In the genomic region with DNA sequence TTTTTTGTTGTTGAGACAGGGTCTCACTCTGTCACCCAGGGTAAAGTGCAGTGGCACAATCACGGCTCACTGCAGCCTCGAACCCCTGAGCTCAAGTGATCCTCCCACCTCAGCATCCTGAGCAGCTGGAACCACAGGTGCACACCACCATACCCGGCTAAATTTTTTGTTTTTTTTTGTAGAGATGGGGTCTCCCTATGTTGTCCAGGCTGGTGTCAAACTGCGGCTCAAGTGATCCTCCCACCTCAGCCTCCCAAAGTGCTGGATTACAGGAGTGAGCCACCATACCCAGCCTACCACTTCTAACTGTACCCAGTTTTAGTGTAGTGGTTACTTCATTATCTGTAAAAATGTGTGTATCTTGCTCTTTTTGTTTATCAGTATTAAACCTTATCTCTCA, we compare ENCODE assay signal across 21 cellular contexts.
"Had no signal": no experiment of that assay in that cellular context is flagged by ENCODE, and none has a peak within 500 bp of the region (broad histone marks: within the 10 kb centered on the region; RNA-seq: fewer than 3 reads in every experiment).

No MANE protein-coding gene starts in this region.

- H3K27ac ChIP-seq: hepatocyte, suprapubic skin, vagina had no signal

- H3K9me3 ChIP-seq: mucosa of descending colon, suprapubic skin, transverse colon, vagina had no signal

- H3K36me3 ChIP-seq: transverse colon, vagina had no signal

- H3K4me3 ChIP-seq: hepatocyte, mucosa of descending colon, suprapubic skin, transverse colon, vagina had no signal

- DNase-seq: activated CD4-positive, alpha-beta T cell treated with anti-CD3 and anti-CD28 coated beads, Interleukin-2, amount 50 U/mL, for 48 hours; activated CD8-positive, alpha-beta memory T cell treated with anti-CD3 and anti-CD28 coated beads, Interleukin-2, amount 50 U/mL, for 48 hours; activated naive CD4-positive, alpha-beta T cell treated with Interleukin-2 at 50 U/mL for 16 hours; activated naive CD8-positive, alpha-beta T cell treated with anti-CD3 and anti-CD28 coated beads, Interleukin-2, amount 10 ng/mL, durations not matched to agents 7 days and 5 days; activated T-cell treated with anti-CD3 and anti-CD28 coated beads, Interleukin-2, amount 50 U/mL, for 4 hours; amygdala; effector CD4-positive, alpha-beta T cell; foreskin melanocyte; mesenchymal stem cell; mucosa of descending colon; small intestine; stimulated activated CD4-positive, alpha-beta T cell treated with anti-CD3 and anti-CD28 coated beads, Interleukin-2, amount 100 ng/mL, for 24 hours; stimulated activated naive CD8-positive, alpha-beta T cell treated with anti-CD3 and anti-CD28 coated beads, Interleukin-15, amount 100 ng/mL, for 72 hours; T-helper 9 cell; transverse colon had no signal

- ATAC-seq: activated T-cell treated with anti-CD3 and anti-CD28 coated beads, Interleukin-2, amount 50 U/mL, for 4 hours; sciatic nerve; stimulated activated effector memory CD8-positive, alpha-beta T cell treated with anti-CD3 and anti-CD28 coated beads, Interleukin-12 subunit alpha, Interleukin-12 subunit beta, amount 100 ng/mL, for 72 hours; stimulated activated naive CD8-positive, alpha-beta T cell treated with anti-CD3 and anti-CD28 coated beads, Interleukin-15, amount 100 ng/mL, for 72 hours; WTC11 had no signal

- H3K27me3 ChIP-seq: hepatocyte, suprapubic skin, transverse colon, vagina had no signal

- H3K4me1 ChIP-seq: suprapubic skin had no signal
